In the genomic region with DNA sequence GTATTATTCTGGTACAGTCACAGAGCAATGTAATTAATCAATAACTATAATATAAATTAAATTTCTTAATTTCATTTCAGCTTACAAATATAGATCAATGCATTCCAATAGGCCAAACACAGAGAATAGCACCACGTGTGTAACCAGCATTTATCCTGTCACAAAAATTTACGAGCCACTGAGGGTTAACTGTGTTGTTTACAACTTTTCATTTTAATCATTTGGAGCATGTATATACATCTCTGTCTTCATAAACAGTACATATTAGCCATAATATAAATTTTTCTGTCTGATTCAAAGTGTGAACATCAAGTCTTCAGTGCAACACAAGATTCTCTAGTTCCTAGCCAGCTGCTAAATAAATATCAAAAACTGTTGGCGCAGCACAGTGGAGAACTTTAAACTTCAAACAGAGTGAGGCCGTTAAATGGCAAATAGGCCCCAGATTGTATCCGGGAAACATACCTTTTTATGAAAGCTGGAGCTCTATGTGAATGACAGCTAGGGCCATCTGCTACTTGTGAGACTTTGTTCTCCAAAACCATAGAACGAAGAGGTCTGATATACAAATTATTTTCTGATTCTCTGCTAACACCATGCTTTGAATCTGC, we compare ENCODE assay signal across 14 cellular contexts.
DNase-seq lines count a peak whose midpoint lies in the region; ATAC-seq and TF ChIP-seq lines count a peak whose summit lies in the region.
"Had no signal": no experiment of that assay in that cellular context is flagged by ENCODE, and none has a peak within 500 bp of the region (broad histone marks: within the 10 kb centered on the region; RNA-seq: fewer than 3 reads in every experiment).

No MANE protein-coding gene starts in this region.

- H3K4me3 Mint-ChIP-seq in CD4-positive, alpha-beta T cell: no peak overlapping the region

- intact Hi-C loops in psoas muscle (cut with DNase I): loop anchor here in 1 of 2 donors (10.0 kb wide), 1 partner anchor 168 kb away; a partner anchor contains a TSS
- intact Hi-C loops in CD4-positive, alpha-beta T cell (cut with DNase I, micrococcal nuclease): no loop called here

- 68 to 84% (median 79%) methylated on average over 6 of the region's 6 CpGs for WGBS in psoas muscle, 3 donors

- peaks cover 14% of the 10 kb centered on the region for H3K36me3 ChIP-seq in DOHH2 (ENCODE audit: control insufficient read depth, low read length)
- no peaks in the 10 kb centered on the region for H3K36me3 ChIP-seq in HUES48 (ENCODE audit: control insufficient read depth, insufficient read depth, low read length)
- no peaks in the 10 kb centered on the region for H3K36me3 ChIP-seq in psoas muscle (ENCODE audit: insufficient read depth in 1 of 2, low read depth in 1 of 2)
- H3K36me3 ChIP-seq: BLaER1 had no signal

- no peaks in the 10 kb centered on the region for H3K9me2 ChIP-seq in DOHH2 (replicated peaks; ENCODE audit: control insufficient read depth, low read length)

- no peaks in the 10 kb centered on the region for H3K27me3 Mint-ChIP-seq in CD4-positive, alpha-beta T cell

- peak; percentile 89 for ATAC-seq in left lobe of liver
- no peak for ATAC-seq in psoas muscle
- no peak for ATAC-seq in CD4-positive, alpha-beta T cell (ENCODE audit: poor library complexity)
- no peak for ATAC-seq in HG02642 (IDR thresholded peaks at IDR 0.05; ENCODE audit: poor library complexity, unreplicated experiment)
- ATAC-seq: K562 had no signal

- H3K27ac ChIP-seq in DOHH2 (ENCODE audit: low read depth, low read length) (peak overlapping the region; percentile 86), HUES48 (ENCODE audit: low read depth, low read length) (peak overlapping the region; percentile 2), psoas muscle (peak overlapping the region; percentile 93)
- no peak overlapping the region for H3K27ac ChIP-seq in CD4-positive, alpha-beta T cell (ENCODE audit: low read depth, low read length)
- H3K27ac ChIP-seq: BLaER1 had no signal

- H3K27ac Mint-ChIP-seq in CD4-positive, alpha-beta T cell: no peak overlapping the region

- no peak for DNase-seq in left lobe of liver (ENCODE audit: low spot score)
- DNase-seq in psoas muscle: no peak
- DNase-seq in NCI-H748 (lab: John Stamatoyannopoulos, UW; ENCODE audit: unreplicated experiment): no peak
- no peak for DNase-seq in CD4-positive, alpha-beta T cell
- DNase-seq: 8988T, AML-193, DMS79, EL, Karpas-422 had no signal

- CTCF ChIA-PET in CD4-positive, alpha-beta T cell (lab: Charles Lee): no interaction called here

- H3F3A ChIP-seq in DOHH2 (ENCODE audit: control insufficient read depth, insufficient read depth): peaks cover 37% of the 10 kb centered on the region

- H3K27me3 ChIP-seq in DOHH2 (ENCODE audit: control insufficient read depth, low read length): no peaks in the 10 kb centered on the region
- H3K27me3 ChIP-seq in HUES48 (ENCODE audit: control insufficient read depth, insufficient read depth, low read length): no peaks in the 10 kb centered on the region
- no peaks in the 10 kb centered on the region for H3K27me3 ChIP-seq in psoas muscle (ENCODE audit: insufficient read depth in 3 of 3, low read length in 2 of 3)
- no peaks in the 10 kb centered on the region for H3K27me3 ChIP-seq in CD4-positive, alpha-beta T cell (ENCODE audit: control insufficient read depth, insufficient read depth, low read length)
- H3K27me3 ChIP-seq: BLaER1 had no signal

- H3K79me2 ChIP-seq in DOHH2 (ENCODE audit: control insufficient read depth, low read length): peaks cover 99% of the 10 kb centered on the region

- no peak overlapping the region for H3K9ac ChIP-seq in HUES48 (ENCODE audit: low read depth, low read length)
- H3K9ac ChIP-seq: BLaER1 had no signal

- H3K4me3 ChIP-seq in DOHH2 (ENCODE audit: low read length): no peak overlapping the region
- H3K4me3 ChIP-seq in HUES48 (ENCODE audit: low read depth, low read length): no peak overlapping the region
- H3K4me3 ChIP-seq in psoas muscle: no peak overlapping the region
- H3K4me3 ChIP-seq: BLaER1, K562 had no signal

- H3K4me1 Mint-ChIP-seq in CD4-positive, alpha-beta T cell (ENCODE audit: low read depth): no peaks in the 10 kb centered on the region

- POLR2A ChIA-PET in CD4-positive, alpha-beta T cell (lab: Charles Lee): no interaction called here

- no peaks in the 10 kb centered on the region for H3K9me3 ChIP-seq in DOHH2 (ENCODE audit: control insufficient read depth, insufficient read depth, low read length)
- H3K9me3 ChIP-seq in HUES48 (ENCODE audit: control insufficient read depth, insufficient read depth, low read length): no peaks in the 10 kb centered on the region
- H3K9me3 ChIP-seq in psoas muscle: no peaks in the 10 kb centered on the region
- H3K9me3 ChIP-seq in CD4-positive, alpha-beta T cell (ENCODE audit: control insufficient read depth, low read length): no peaks in the 10 kb centered on the region
- H3K9me3 ChIP-seq: BLaER1 had no signal

- no peak for TF ChIP-seq CTCF in DOHH2 (IDR thresholded peaks at IDR 0.05; ENCODE audit: low read depth, low read length, poor library complexity, severe bottlenecking)
- no peak for TF ChIP-seq CTCF in psoas muscle (IDR thresholded peaks at IDR 0.05)
- no peak for TF ChIP-seq CTCF in CD4-positive, alpha-beta T cell (IDR thresholded peaks at IDR 0.05)

- H3K4me1 ChIP-seq in DOHH2 (ENCODE audit: control insufficient read depth, low read length) (peaks cover 98% of the 10 kb centered on the region), HUES48 (ENCODE audit: control insufficient read depth, insufficient read depth, low read length) (peaks cover 35% of the 10 kb centered on the region), psoas muscle (peaks cover 62% of the 10 kb centered on the region)

- H3K36me3 Mint-ChIP-seq in CD4-positive, alpha-beta T cell (ENCODE audit: low read depth): no peaks in the 10 kb centered on the region

- H4K20me1 ChIP-seq in DOHH2 (ENCODE audit: control insufficient read depth, insufficient read depth, low read depth, low read length): no peaks in the 10 kb centered on the region

- no peaks in the 10 kb centered on the region for H3K9me3 Mint-ChIP-seq in CD4-positive, alpha-beta T cell

- peak overlapping the region; percentile 71 for H3K4me2 ChIP-seq in DOHH2 (ENCODE audit: low read length)
- H3K4me2 ChIP-seq: BLaER1 had no signal
